In genomic region chr5:172123269-172123692, GRCh38 we compare ENCODE assay signal across 8 cellular contexts.
DNase-seq lines count a peak whose midpoint lies in the region; ATAC-seq lines count a peak whose summit lies in the region.

No MANE protein-coding gene starts in this region.

- DNase-seq in COLO668 (lab: John Stamatoyannopoulos, UW; ENCODE audit: unreplicated experiment) (peak; percentile 23), NCI-H2196 (lab: John Stamatoyannopoulos, UW; ENCODE audit: unreplicated experiment) (peak; percentile 21), dermis blood vessel endothelial cell (peak; percentile 69), medulla oblongata (ENCODE audit: extremely low spot score) (peak; percentile 91), NOMO-1 treated with dmso at 0.1 percent for 144 hours (lab: John Stamatoyannopoulos, UW; ENCODE audit: unreplicated experiment) (no peak)

- no peak for ATAC-seq in HG03457 (IDR thresholded peaks at IDR 0.05; ENCODE audit: unreplicated experiment)
- no peak for ATAC-seq in GM21717 (IDR thresholded peaks at IDR 0.05; ENCODE audit: unreplicated experiment)
- ATAC-seq in HG03565 (IDR thresholded peaks at IDR 0.05; ENCODE audit: unreplicated experiment) = no peak
